ENCODE assay signal across 8 cellular contexts in genomic region chr10:16436758-16437539, GRCh38.
A peak's percentile ranks its signal among the peaks of the same experiment; 100 is the strongest.
DNase-seq lines count a peak whose midpoint lies in the region; ATAC-seq and TF ChIP-seq lines count a peak whose summit lies in the region.

Gene PTER (plus strand): TSS chr10:16437010. CDS start chr10:16484385, 47,375 bp downstream.

- no peak for TF ChIP-seq CTCF in AG04449 (IDR thresholded peaks at IDR 0.05; ENCODE audit: insufficient read depth, low read length, missing control alignments)

- POLR2A ChIA-PET in AG04449 (lab: Yijun Ruan, JAX), result interaction anchor here (0.6 kb wide), 2 partner anchors 54 to 1593 kb away, joined by 3 to 4 read pairs; no protein-coding TSS in a partner anchor

- CTCF ChIA-PET in AG04449 (lab: Yijun Ruan, JAX), result interaction anchor here (1.6 kb wide), 1 partner anchor 535 kb away, joined by 6 read pairs; no protein-coding TSS in a partner anchor

- H3K4me3 ChIP-seq in AG04449 (ENCODE audit: low read depth, low read length), result peak within 1 kb of the TSS; percentile 66

- ATAC-seq in GM18907 (IDR thresholded peaks at IDR 0.05; ENCODE audit: unreplicated experiment) (peak; percentile 98), HG03135 (IDR thresholded peaks at IDR 0.05; ENCODE audit: unreplicated experiment) (peak; percentile 99)

- peak; percentile 29 for DNase-seq in AG04449 (ENCODE audit: low read depth, low spot score)
- DNase-seq in NCI-H2227 (lab: John Stamatoyannopoulos, UW; ENCODE audit: unreplicated experiment), result peak; percentile 89
- peak; percentile 91 to 99 (median 94) for DNase-seq in activated CD4-positive, CD25-positive, alpha-beta regulatory T cell (lab: John Stamatoyannopoulos, UW)
- peak; percentile 94 for DNase-seq in central memory CD4-positive, alpha-beta T cell
- peak; percentile 53 for DNase-seq in inferior parietal cortex (ENCODE audit: extremely low spot score)
- peak; percentile 99 for DNase-seq in stimulated activated CD4-positive, alpha-beta T cell treated with anti-CD3 and anti-CD28 coated beads, Interleukin-12 subunit alpha, Interleukin-12 subunit beta, amount 100 ng/mL, for 4 hours

Comparison
In these comparisons a context has a peak if more than half of its experiments do, and no peak if none do; other contexts are left out.
1. Peak in every context shown above with its lines: DNase-seq, ATAC-seq and H3K4me3 ChIP-seq.
2. DNase-seq: peak in every context shown above with its lines; median percentile 99 in stimulated activated CD4-positive, alpha-beta T cell treated with anti-CD3 and anti-CD28 coated beads, Interleukin-12 subunit alpha, Interleukin-12 subunit beta, amount 100 ng/mL, for 4 hours; 94 in activated CD4-positive, CD25-positive, alpha-beta regulatory T cell; 94 in central memory CD4-positive, alpha-beta T cell; 89 in NCI-H2227; 53 in inferior parietal cortex; 29 in AG04449.